19 cellular contexts compared by ENCODE assay signal in the genomic region with DNA sequence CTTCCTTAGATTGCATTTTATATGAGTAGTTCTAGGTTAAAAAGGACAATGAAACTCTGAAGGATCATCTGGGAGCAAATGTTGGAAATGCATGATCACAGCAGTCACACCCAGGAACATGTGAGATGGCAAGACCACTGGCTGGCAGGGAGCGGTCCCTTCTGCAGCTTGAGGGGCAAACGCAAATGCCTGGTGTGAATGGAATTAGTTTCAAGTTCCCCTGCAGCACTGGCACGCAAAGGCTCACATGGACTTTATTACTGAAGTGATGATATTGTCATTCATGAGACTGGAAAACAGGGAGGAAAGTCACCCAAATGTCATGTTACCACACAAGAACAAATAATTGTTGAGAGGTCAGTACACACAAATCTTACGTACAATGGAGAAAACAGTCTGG.
DNase-seq lines count a peak whose midpoint lies in the region; ATAC-seq and TF ChIP-seq lines count a peak whose summit lies in the region.
"Had no signal": no experiment of that assay in that cellular context is flagged by ENCODE, and none has a peak within 500 bp of the region (broad histone marks: within the 10 kb centered on the region; RNA-seq: fewer than 3 reads in every experiment).

No MANE protein-coding gene starts in this region.

- H3K9me2 ChIP-seq in GM23248 (ENCODE audit: insufficient read depth): no peaks in the 10 kb centered on the region

- H4K20me1 ChIP-seq in GM23248 (ENCODE audit: insufficient read depth): no peaks in the 10 kb centered on the region
- H4K20me1 ChIP-seq: BLaER1 treated with 17β-estradiol and CSF1 and Interleukin-3, amounts not matched to agents 10 nM and 100 nM had no signal

- H3K9me3 ChIP-seq in GM23248 (ENCODE audit: low read depth): no peaks in the 10 kb centered on the region
- H3K9me3 ChIP-seq in adipocyte (ENCODE audit: control insufficient read depth, low read length): no peaks in the 10 kb centered on the region
- H3K9me3 ChIP-seq: A549; BLaER1 treated with 17β-estradiol and CSF1 and Interleukin-3, amounts not matched to agents 10 nM and 100 nM had no signal

- WGBS in GM23248 (ENCODE audit: low coverage in 1 of 2, low lambda C conversion rate in 2 of 2, missing lambda C conversion rate in 2 of 2), 2 experiments: 13% methylated on average over 4 of the region's 4 CpGs

- no peak for TF ChIP-seq CTCF in AG09319 (IDR thresholded peaks at IDR 0.05; ENCODE audit: low read depth, low read length)

- intact Hi-C loops in posterior vena cava (cut with DNase I): no loop called here

- no peak overlapping the region for H3K27ac ChIP-seq in GM23248
- H3K27ac ChIP-seq: 22Rv1; A549; BLaER1 treated with 17β-estradiol and CSF1 and Interleukin-3, amounts not matched to agents 10 nM and 100 nM; HL-60 had no signal

- H3K4me1 ChIP-seq in GM23248 (ENCODE audit: insufficient read depth) (no peaks in the 10 kb centered on the region), adipocyte (ENCODE audit: control insufficient read depth, insufficient read depth, low read length) (no peaks in the 10 kb centered on the region)
- H3K4me1 ChIP-seq: A549 had no signal

- H3K4me2 ChIP-seq in GM23248 (ENCODE audit: unreplicated experiment): no peak overlapping the region
- H3K4me2 ChIP-seq: A549; BLaER1 treated with 17β-estradiol and CSF1 and Interleukin-3, amounts not matched to agents 10 nM and 100 nM; GM23338 had no signal

- H3K9ac ChIP-seq in GM23248: no peak overlapping the region
- no peak overlapping the region for H3K9ac ChIP-seq in adipocyte (ENCODE audit: low read length)
- H3K9ac ChIP-seq: BLaER1 treated with 17β-estradiol and CSF1 and Interleukin-3, amounts not matched to agents 10 nM and 100 nM had no signal

- ATAC-seq in GM19023 (IDR thresholded peaks at IDR 0.05; ENCODE audit: unreplicated experiment): no peak
- ATAC-seq: A549; CD8-positive, alpha-beta T cell; GM23338; HepG2 had no signal

- no peaks in the 10 kb centered on the region for H3K79me2 ChIP-seq in GM23248 (ENCODE audit: insufficient read depth)

- H3F3A ChIP-seq in GM23248 (ENCODE audit: insufficient read depth): no peaks in the 10 kb centered on the region

- no peaks in the 10 kb centered on the region; the same call in none of the 2 replicates for H3K27me3 ChIP-seq in GM23248 (replicated peaks; ENCODE audit: insufficient read depth)
- no peaks in the 10 kb centered on the region for H3K27me3 ChIP-seq in adipocyte (replicated peaks; ENCODE audit: control insufficient read depth, insufficient read depth, low read length)
- H3K27me3 ChIP-seq: BLaER1 treated with 17β-estradiol and CSF1 and Interleukin-3, amounts not matched to agents 10 nM and 100 nM had no signal

- H2AFZ ChIP-seq in GM23248: no peak overlapping the region
- H2AFZ ChIP-seq: GM23338 had no signal

- H3K4me3 ChIP-seq in GM23248 (no peak overlapping the region), adipocyte (ENCODE audit: low read length) (no peak overlapping the region)
- H3K4me3 ChIP-seq: A549; BLaER1 treated with 17β-estradiol and CSF1 and Interleukin-3, amounts not matched to agents 10 nM and 100 nM; GM23338 had no signal

- H3K36me3 ChIP-seq in GM23248 (ENCODE audit: low read depth): no peaks in the 10 kb centered on the region
- no peaks in the 10 kb centered on the region for H3K36me3 ChIP-seq in adipocyte (ENCODE audit: control insufficient read depth, insufficient read depth, low read length, severe bottlenecking)
- H3K36me3 ChIP-seq: BLaER1 treated with 17β-estradiol and CSF1 and Interleukin-3, amounts not matched to agents 10 nM and 100 nM had no signal

- DNase-seq in AG09319 (ENCODE audit: extremely low read depth, low read depth): peak; percentile 22
- peak; percentile 3 for DNase-seq in GM23248
- peak; percentile 4 for DNase-seq in adipocyte (ENCODE audit: low read depth)
- peak; percentile 84 for DNase-seq in foreskin melanocyte
- DNase-seq in posterior vena cava (ENCODE audit: low spot score): no peak
- no peak for DNase-seq in HPDE6-E6E7 (ENCODE audit: extremely low spot score)
- DNase-seq: Calu3; CD8-positive, alpha-beta T cell; DMS 273 treated with DMSO at 0.1 percent for 48 hours; DMS53; DND-41; HCEC 1CT had no signal

- in situ Hi-C loops in GM23248 (cut with MboI): no loop called here

Comparison
In these comparisons a context has a peak if more than half of its experiments do, and no peak if none do; other contexts are left out.
1. DNase-seq: peak in AG09319 (single experiment), GM23248 (single experiment), adipocyte (single experiment) and foreskin melanocyte (single experiment); none in posterior vena cava (single experiment) and HPDE6-E6E7 (single experiment).